17 cellular contexts compared by ENCODE assay signal in the genomic region with DNA sequence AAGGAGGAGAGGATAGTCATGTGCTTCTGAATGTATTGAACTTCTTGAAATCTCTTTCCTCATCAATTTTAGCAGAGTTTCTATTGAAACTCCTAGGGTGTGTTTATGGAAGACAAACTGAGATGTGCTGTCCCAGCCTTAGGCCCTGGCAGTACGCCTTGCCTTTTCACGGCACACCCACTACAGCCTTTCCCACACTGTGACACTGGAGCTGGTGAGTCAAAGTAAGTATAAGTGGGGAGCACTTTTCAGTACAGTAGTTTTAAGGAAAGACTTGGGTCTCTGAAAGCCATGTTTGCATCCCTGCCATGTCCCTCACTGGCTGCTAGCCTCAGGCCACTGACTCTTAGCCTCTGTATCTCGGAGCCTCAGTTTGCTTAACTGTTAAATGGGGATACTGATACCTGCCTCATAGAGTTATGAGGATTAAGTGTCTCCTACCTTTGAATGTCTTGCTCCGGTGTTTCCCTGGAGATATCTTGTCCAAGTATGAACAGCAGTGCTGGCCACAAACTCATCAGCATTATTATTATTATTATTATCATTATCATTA.
"Had no signal": no experiment of that assay in that cellular context is flagged by ENCODE, and none has a peak within 500 bp of the region (broad histone marks: within the 10 kb centered on the region; RNA-seq: fewer than 3 reads in every experiment).

No MANE protein-coding gene starts in this region.

- ATAC-seq: gastroesophageal sphincter, left colon had no signal

- H3K27ac ChIP-seq: adrenal gland, ascending aorta, brain microvascular endothelial cell, colonic mucosa, gastroesophageal sphincter, heart left ventricle, sigmoid colon, thoracic aorta, vagina, VCaP had no signal

- DNase-seq: activated CD4-positive, CD25-positive, alpha-beta regulatory T cell treated with anti-CD3 and anti-CD28 coated beads, Interleukin-2, amount 50 U/mL, for 72 hours; activated T-cell treated with anti-CD3 and anti-CD28 coated beads, Interleukin-2, amount 50 U/mL, for 24 hours; adrenal gland; brain microvascular endothelial cell; colonic mucosa; heart left ventricle; left colon; occipital lobe; sigmoid colon; stimulated activated CD4-positive, alpha-beta T cell treated with anti-CD3 and anti-CD28 coated beads, Interleukin-15, amount 100 ng/mL, for 24 hours; stimulated activated naive B cell treated with anti-CD40 and anti-IgM and Interleukin-4, amounts not matched to agents 10 μg/mL and 1 μg/mL and 100 μg/mL, for 72 hours had no signal

- H3K27me3 ChIP-seq: adrenal gland, ascending aorta, brain microvascular endothelial cell, colonic mucosa, gastroesophageal sphincter, heart left ventricle, sigmoid colon, vagina had no signal

- H3K36me3 ChIP-seq: brain microvascular endothelial cell, colonic mucosa, thoracic aorta had no signal

- H3K4me2 ChIP-seq: smooth muscle cell had no signal

- H3K9me3 ChIP-seq: adrenal gland, ascending aorta, colonic mucosa, gastroesophageal sphincter, heart left ventricle, sigmoid colon, thoracic aorta, vagina had no signal

- H3K4me1 ChIP-seq: adrenal gland, ascending aorta, colonic mucosa, gastroesophageal sphincter, heart left ventricle, sigmoid colon, vagina had no signal

- H3K4me3 ChIP-seq: adrenal gland, ascending aorta, colonic mucosa, gastroesophageal sphincter, heart left ventricle, sigmoid colon, smooth muscle cell, thoracic aorta, vagina had no signal
